ENCODE assay signal across 10 cellular contexts in genomic region chr19:291561-292280, GRCh38. TPM values are rescaled to one million over a fixed set of nuclear protein-coding genes. Genes with fewer than 3 reads are reported as not detected.
DNase-seq lines count a peak whose midpoint lies in the region; ATAC-seq and TF ChIP-seq lines count a peak whose summit lies in the region.
"Had no signal": no experiment of that assay in that cellular context is flagged by ENCODE, and none has a peak within 500 bp of the region (broad histone marks: within the 10 kb centered on the region; RNA-seq: fewer than 3 reads in every experiment).

No MANE protein-coding gene starts in this region.

- dilution Hi-C loops in mammary epithelial cell (cut with HindIII; ENCODE audit: low sequenced_read_pairs), result no loop called here

- CTCF ChIA-PET in MCF 10A (lab: Yijun Ruan, JAX), result interaction anchor here (0.7 kb wide), 1 partner anchor 223 kb away, joined by 3 read pairs; no protein-coding TSS in a partner anchor
- CTCF ChIA-PET in WTC11 (lab: Charles Lee), result interaction anchor here (0.9 to 1.0 kb wide), 2 partner anchors 25 to 203 kb away, joined by 3 read pairs; no protein-coding TSS in a partner anchor
- CTCF ChIA-PET in mammary epithelial cell (lab: Charles Lee; ENCODE audit: low non-redundant PET), result no interaction called here

- H3K4me2 ChIP-seq in hepatocyte (peak overlapping the region; percentile 63), mammary epithelial cell (ENCODE audit: insufficient read depth, low read depth, low read length) (no peak overlapping the region)

- H3K36me3 Mint-ChIP-seq in MCF 10A (ENCODE audit: insufficient read depth, unreplicated experiment), result peaks cover 6% of the 10 kb centered on the region
- H3K36me3 Mint-ChIP-seq in WTC11, result peaks cover 8% of the 10 kb centered on the region
- no peaks in the 10 kb centered on the region for H3K36me3 Mint-ChIP-seq in activated T-helper 1 cell treated with anti-CD3 and anti-CD28 coated beads, Interleukin-12 subunit alpha, Interleukin-12 subunit beta, Interleukin-2, Interleukin-4 antibody, amounts not matched to agents 30 ng/mL and 10 ng/mL and 1 ng/mL, durations not matched to agents 14 hours and 24 hours and 36 hours (ENCODE audit: low read depth)

- BruUV-seq in MCF 10A (replicated peaks; lab: Mats Ljungman, UMichigan), result no TSS peak
- no TSS peak for BruUV-seq in mammary epithelial cell (replicated peaks; lab: Mats Ljungman, UMichigan)

- H3K4me1 ChIP-seq in breast epithelium, result peaks cover 0 to 40% of the 10 kb centered on the region in 2 donors
- H3K4me1 ChIP-seq in hepatocyte (ENCODE audit: insufficient read depth), result peaks cover 24% of the 10 kb centered on the region
- peaks cover 22% of the 10 kb centered on the region for H3K4me1 ChIP-seq in mammary epithelial cell (ENCODE audit: insufficient read depth, low read length)

- no peaks in the 10 kb centered on the region for H3K79me2 ChIP-seq in hepatocyte
- no peaks in the 10 kb centered on the region for H3K79me2 ChIP-seq in mammary epithelial cell (ENCODE audit: insufficient read depth, low read length)

- H3K36me3 ChIP-seq in breast epithelium (no peaks in the 10 kb centered on the region), hepatocyte (replicated peaks; ENCODE audit: insufficient read depth, low read depth) (no peaks in the 10 kb centered on the region), mammary epithelial cell (ENCODE audit: insufficient read depth, low read length) (no peaks in the 10 kb centered on the region)

- POLR2A ChIA-PET in MCF 10A (lab: Yijun Ruan, JAX), result no interaction called here
- POLR2A ChIA-PET in WTC11 (lab: Charles Lee), result no interaction called here

- H3K4me1 Mint-ChIP-seq in MCF 10A (ENCODE audit: insufficient read depth, unreplicated experiment), result peaks cover 17% of the 10 kb centered on the region
- H3K4me1 Mint-ChIP-seq in WTC11, result peaks cover 50% of the 10 kb centered on the region
- H3K4me1 Mint-ChIP-seq in activated T-helper 1 cell treated with anti-CD3 and anti-CD28 coated beads, Interleukin-12 subunit alpha, Interleukin-12 subunit beta, Interleukin-2, Interleukin-4 antibody, amounts not matched to agents 30 ng/mL and 10 ng/mL and 1 ng/mL, durations not matched to agents 14 hours and 24 hours and 36 hours (ENCODE audit: low read depth), result no peaks in the 10 kb centered on the region

- TF ChIP-seq CTCF in breast epithelium (IDR thresholded peaks at IDR 0.05) (no peak), MCF 10A (IDR thresholded peaks at IDR 0.05; ENCODE audit: unreplicated experiment) (no peak), WTC11 (IDR thresholded peaks at IDR 0.05) (no peak), hepatocyte (IDR thresholded peaks at IDR 0.05; ENCODE audit: poor library complexity) (no peak), mammary epithelial cell (conservative IDR thresholded peaks at IDR 0.05 in 1 of 2, IDR thresholded peaks at IDR 0.05 in 1 of 2; ENCODE audit: extremely low read depth in 1 of 2, insufficient read depth in 1 of 2, low read depth in 1 of 2, low read length in 2 of 2) (no peak)

- WGBS in hepatocyte (ENCODE audit: low lambda C conversion rate, missing lambda C conversion rate), result 84% methylated on average over 32 of the region's 71 CpGs
- 73% methylated on average over 19 of the region's 71 CpGs for WGBS in mammary epithelial cell (ENCODE audit: low coverage, missing lambda C conversion rate)

- H2AFZ ChIP-seq in hepatocyte (no peak overlapping the region), mammary epithelial cell (ENCODE audit: low read depth, low read length) (no peak overlapping the region)

- H3K27ac ChIP-seq in breast epithelium, result peak overlapping the region; percentile 86 to 87
- no peak overlapping the region for H3K27ac ChIP-seq in hepatocyte
- peak overlapping the region; percentile 73 for H3K27ac ChIP-seq in temporal lobe (ENCODE audit: low read depth, low read length)
- H3K27ac ChIP-seq in mammary epithelial cell (ENCODE audit: insufficient read depth, low read depth, low read length), result no peak overlapping the region
- H3K27ac ChIP-seq: tibial artery had no signal

- H3K9ac ChIP-seq in mammary epithelial cell (ENCODE audit: insufficient read depth, low read length), result no peak overlapping the region

- TF ChIP-seq POLR2A in breast epithelium (IDR thresholded peaks at IDR 0.05), result no peak

- intact Hi-C loops in breast epithelium (cut with DNase I; ENCODE audit: low total_unique reads), result no loop called here
- intact Hi-C loops in MCF 10A (cut with micrococcal nuclease), result no loop called here
- intact Hi-C loops in activated T-helper 1 cell treated with anti-CD3 and anti-CD28 coated beads, Interleukin-12 subunit alpha, Interleukin-12 subunit beta, Interleukin-2, Interleukin-4 antibody, amounts not matched to agents 30 ng/mL and 10 ng/mL and 1 ng/mL, durations not matched to agents 14 hours and 24 hours and 36 hours (cut with micrococcal nuclease), result no loop called here
- intact Hi-C loops in mammary epithelial cell (cut with micrococcal nuclease), result loop anchor here (5.0 to 10.0 kb wide), 2 partner anchors 51 to 213 kb away; partner anchors contain the start of genes MIER2 and TPGS1

- H3K27me3 ChIP-seq in breast epithelium, result peaks cover 0 to 11% of the 10 kb centered on the region in 2 donors
- H3K27me3 ChIP-seq in hepatocyte, result peaks cover 32% of the 10 kb centered on the region
- peaks cover 5% of the 10 kb centered on the region for H3K27me3 ChIP-seq in mammary epithelial cell (ENCODE audit: insufficient read depth, low read length)

- H3K27ac Mint-ChIP-seq in MCF 10A (ENCODE audit: low read depth, unreplicated experiment) (no peak overlapping the region), WTC11 (no peak overlapping the region)
- H3K27ac Mint-ChIP-seq in activated T-helper 1 cell treated with anti-CD3 and anti-CD28 coated beads, Interleukin-12 subunit alpha, Interleukin-12 subunit beta, Interleukin-2, Interleukin-4 antibody, amounts not matched to agents 30 ng/mL and 10 ng/mL and 1 ng/mL, durations not matched to agents 14 hours and 24 hours and 36 hours, result no peak overlapping the region

- H3K9me3 ChIP-seq in breast epithelium (no peaks in the 10 kb centered on the region), hepatocyte (ENCODE audit: low read depth) (no peaks in the 10 kb centered on the region), mammary epithelial cell (replicated peaks; ENCODE audit: insufficient read depth, low read length) (no peaks in the 10 kb centered on the region)
- H3K9me3 ChIP-seq: tibial artery had no signal

- H3K27me3 Mint-ChIP-seq in MCF 10A (ENCODE audit: insufficient read depth, unreplicated experiment), result peaks cover 29% of the 10 kb centered on the region
- H3K27me3 Mint-ChIP-seq in WTC11 (ENCODE audit: low read depth), result peaks cover 13% of the 10 kb centered on the region
- peaks cover 53% of the 10 kb centered on the region for H3K27me3 Mint-ChIP-seq in activated T-helper 1 cell treated with anti-CD3 and anti-CD28 coated beads, Interleukin-12 subunit alpha, Interleukin-12 subunit beta, Interleukin-2, Interleukin-4 antibody, amounts not matched to agents 30 ng/mL and 10 ng/mL and 1 ng/mL, durations not matched to agents 14 hours and 24 hours and 36 hours (ENCODE audit: insufficient read depth)

- H4K20me1 ChIP-seq in hepatocyte (ENCODE audit: insufficient read depth, poor library complexity, severe bottlenecking) (no peaks in the 10 kb centered on the region), mammary epithelial cell (ENCODE audit: insufficient read depth, low read length) (no peaks in the 10 kb centered on the region)

- DNase-seq in breast epithelium (ENCODE audit: low spot score in 2 of 2) (peak in 1 of 2 donors; percentile 52), MCF 10A (ENCODE audit: unreplicated experiment) (no peak), WTC11 (ENCODE audit: low spot score) (peak; percentile 54), hepatocyte (ENCODE audit: low spot score) (peak; percentile 41), mammary epithelial cell (no peak)
- DNase-seq in activated T-helper 1 cell treated with anti-CD3 and anti-CD28 coated beads, Interleukin-12 subunit alpha, Interleukin-12 subunit beta, Interleukin-2, Interleukin-4 antibody, amounts not matched to agents 30 ng/mL and 10 ng/mL and 1 ng/mL, durations not matched to agents 14 hours and 24 hours and 36 hours (ENCODE audit: low spot score), result no peak
- DNase-seq: ACHN, tibial artery had no signal

- peak overlapping the region in 2 of 3 donors; percentile 74 to 86 for H3K4me3 ChIP-seq in breast epithelium
- no peak overlapping the region for H3K4me3 ChIP-seq in hepatocyte
- H3K4me3 ChIP-seq in mammary epithelial cell (replicated peaks in 1 of 3; ENCODE audit: insufficient read depth in 1 of 3, low read depth in 2 of 3, low read length in 3 of 3), result no peak overlapping the region

- ATAC-seq in WTC11, result no peak
- no peak for ATAC-seq in GM19324 (IDR thresholded peaks at IDR 0.05; ENCODE audit: low FRiP score, unreplicated experiment)

- H3K9me2 ChIP-seq in hepatocyte (replicated peaks; ENCODE audit: insufficient read depth), result no peaks in the 10 kb centered on the region

- H3K9me3 Mint-ChIP-seq in MCF 10A (ENCODE audit: unreplicated experiment) (no peaks in the 10 kb centered on the region), WTC11 (no peaks in the 10 kb centered on the region)
- no peaks in the 10 kb centered on the region for H3K9me3 Mint-ChIP-seq in activated T-helper 1 cell treated with anti-CD3 and anti-CD28 coated beads, Interleukin-12 subunit alpha, Interleukin-12 subunit beta, Interleukin-2, Interleukin-4 antibody, amounts not matched to agents 30 ng/mL and 10 ng/mL and 1 ng/mL, durations not matched to agents 14 hours and 24 hours and 36 hours

- in situ Hi-C loops in mammary epithelial cell (cut with MboI; ENCODE audit: low sequenced_read_pairs in 2 of 2), result no loop called here

- H3K4me3 Mint-ChIP-seq in MCF 10A (ENCODE audit: unreplicated experiment) (no peak overlapping the region), WTC11 (no peak overlapping the region)
- H3K4me3 Mint-ChIP-seq in activated T-helper 1 cell treated with anti-CD3 and anti-CD28 coated beads, Interleukin-12 subunit alpha, Interleukin-12 subunit beta, Interleukin-2, Interleukin-4 antibody, amounts not matched to agents 30 ng/mL and 10 ng/mL and 1 ng/mL, durations not matched to agents 14 hours and 24 hours and 36 hours, result no peak overlapping the region

RNA-seq across cellular contexts. Expression of gene PLPP2, which starts 0.5 kb away (rescaled TPM):
- total RNA-seq in breast epithelium, result 100 to 1,000 TPM in 2 of 3 donors, under 1 TPM in 1; 0.48 to 166 (median 120) TPM
- 5.4 and 9.4 TPM in 2 replicates for total RNA-seq in MCF 10A (2022)
- 78.7 to 102 TPM (median 99.6 TPM) in 3 replicates for total RNA-seq in WTC11 (2021)
- 9.9 TPM in 2 replicates for total RNA-seq in hepatocyte
- polyA plus RNA-seq in hepatocyte, result 17.7 and 20.2 TPM in 2 replicates
- total RNA-seq in temporal lobe, result 1.2 TPM
- total RNA-seq in activated T-helper 1 cell treated with anti-CD3 and anti-CD28 coated beads, Interleukin-12 subunit alpha, Interleukin-12 subunit beta, Interleukin-2, Interleukin-4 antibody, amounts not matched to agents 30 ng/mL and 10 ng/mL and 1 ng/mL, durations not matched to agents 14 hours and 24 hours and 36 hours, result 0.16 and 0.34 TPM in 2 replicates
- 10 to 100 TPM; 12.8 to 42.8 TPM for total RNA-seq in mammary epithelial cell
- polyA plus RNA-seq in mammary epithelial cell, result 45.7 TPM
- 42.9 TPM for polyA minus RNA-seq in mammary epithelial cell

RNA-seq across cellular contexts. Expression of gene MIER2, which starts 52.9 kb away (rescaled TPM):
- 10 to 100 TPM in 2 of 3 donors, 1 to 10 TPM in 1; 5.4 to 17.0 (median 12.8) TPM for total RNA-seq in breast epithelium
- 24.2 TPM in 2 replicates for total RNA-seq in MCF 10A (2022)
- 56.3 to 63.6 TPM (median 60.9 TPM) in 3 replicates for total RNA-seq in WTC11 (2021)
- 8.4 and 9.9 TPM in 2 replicates for total RNA-seq in hepatocyte
- polyA plus RNA-seq in hepatocyte, result 46.6 and 47.3 TPM in 2 replicates
- total RNA-seq in temporal lobe, result 4.2 TPM
- total RNA-seq in activated T-helper 1 cell treated with anti-CD3 and anti-CD28 coated beads, Interleukin-12 subunit alpha, Interleukin-12 subunit beta, Interleukin-2, Interleukin-4 antibody, amounts not matched to agents 30 ng/mL and 10 ng/mL and 1 ng/mL, durations not matched to agents 14 hours and 24 hours and 36 hours, result 32.0 and 34.2 TPM in 2 replicates
- 10 to 100 TPM; 17.8 to 41.6 TPM for total RNA-seq in mammary epithelial cell
- 18.0 TPM for polyA plus RNA-seq in mammary epithelial cell
- 102 TPM for polyA minus RNA-seq in mammary epithelial cell

Comparison
In these comparisons a context has a peak if more than half of its experiments do, and no peak if none do; other contexts are left out.
1. H3K27ac ChIP-seq: peak in breast epithelium (2 of 2) and temporal lobe (single experiment); none in hepatocyte (single experiment) and mammary epithelial cell (single experiment).
2. H3K4me3 ChIP-seq: peak in breast epithelium (2 of 3); none in hepatocyte (single experiment) and mammary epithelial cell (0 of 3).
3. DNase-seq: peak in WTC11 (single experiment) and hepatocyte (single experiment); none in MCF 10A (single experiment), activated T-helper 1 cell treated with anti-CD3 and anti-CD28 coated beads, Interleukin-12 subunit alpha, Interleukin-12 subunit beta, Interleukin-2, Interleukin-4 antibody, amounts not matched to agents 30 ng/mL and 10 ng/mL and 1 ng/mL, durations not matched to agents 14 hours and 24 hours and 36 hours (single experiment) and mammary epithelial cell (single experiment).